ENCODE assay signal across 23 cellular contexts in the genomic region with DNA sequence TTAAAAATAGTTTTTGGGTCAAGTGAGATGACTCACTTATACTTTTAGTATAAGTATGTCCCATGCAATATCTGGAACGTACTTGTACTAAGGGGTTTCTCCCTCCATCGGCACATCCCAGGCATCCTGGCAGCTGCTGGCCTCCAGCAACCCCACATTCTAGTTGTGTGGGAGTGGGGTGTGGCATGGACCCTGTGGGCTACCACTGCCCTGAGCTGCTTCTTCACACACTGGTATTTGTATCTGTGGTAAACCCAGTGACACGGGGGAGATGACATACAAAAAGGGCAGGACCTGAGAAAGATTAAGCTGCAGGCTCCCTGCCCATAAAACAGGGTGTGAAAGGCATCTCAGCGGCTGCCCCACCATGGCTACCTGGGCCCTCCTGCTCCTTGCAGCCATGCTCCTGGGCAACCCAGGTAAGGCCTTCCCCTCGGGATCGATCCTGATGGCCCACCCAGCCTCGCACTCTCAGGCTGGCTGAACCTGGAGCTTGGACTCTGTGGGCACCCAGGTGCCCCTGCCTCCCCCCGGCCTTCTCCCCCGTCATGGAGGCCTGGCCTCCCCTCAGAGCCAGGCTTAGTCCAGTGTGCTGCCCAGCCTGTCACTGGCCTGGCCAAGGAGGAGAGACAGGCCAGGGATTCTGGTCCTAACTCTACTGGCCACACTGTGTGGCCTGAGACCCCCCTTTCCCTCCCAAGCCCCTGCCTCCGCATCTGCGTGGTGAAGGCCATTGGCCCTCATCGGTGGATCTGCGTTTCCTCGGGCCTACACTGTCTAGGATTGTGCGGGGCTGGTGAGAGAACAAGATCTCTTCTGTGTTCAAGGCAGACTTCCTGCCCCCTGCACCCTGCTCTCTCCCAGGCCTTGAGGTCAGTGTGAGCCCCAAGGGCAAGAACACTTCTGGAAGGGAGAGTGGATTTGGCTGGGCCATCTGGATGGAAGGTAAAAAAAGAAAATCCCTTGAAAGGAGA. TPM values are rescaled to one million over a fixed set of nuclear protein-coding genes. Genes with fewer than 3 reads are reported as not detected.
DNase-seq lines count a peak whose midpoint lies in the region; ATAC-seq and TF ChIP-seq lines count a peak whose summit lies in the region.
"Had no signal": no experiment of that assay in that cellular context is flagged by ENCODE, and none has a peak within 500 bp of the region (broad histone marks: within the 10 kb centered on the region; RNA-seq: fewer than 3 reads in every experiment).

A gene (plus strand): TSS at position 307 of the 974 bp plus-strand sequence. CDS start 61 bp downstream, at position 368.

- no peaks in the 10 kb centered on the region for H3K36me3 Mint-ChIP-seq in activated naive CD4-positive, alpha-beta T cell treated with anti-CD3 and anti-CD28 coated beads, Interleukin-2, amount 50 U/mL, for 72 hours
- no peaks in the 10 kb centered on the region for H3K36me3 Mint-ChIP-seq in stimulated activated naive CD8-positive, alpha-beta T cell treated with anti-CD3 and anti-CD28 coated beads, Interleukin-15, Interleukin-2, amounts not matched to agents 100 ng/mL and 50 ng/mL, for 24 hours (ENCODE audit: low read depth)
- H3K36me3 Mint-ChIP-seq: activated naive CD8-positive, alpha-beta T cell had no signal

- peak in 1 of 2 donors; percentile 48 for DNase-seq in activated naive CD4-positive, alpha-beta T cell treated with anti-CD3 and anti-CD28 coated beads, Interleukin-2, amount 50 U/mL, for 72 hours (ENCODE audit: low spot score in 2 of 2)
- no peak for DNase-seq in activated naive CD4-positive, alpha-beta T cell (lab: John Stamatoyannopoulos, UW)
- DNase-seq in WERI-Rb-1 (no peak), mesenteric fat pad (ENCODE audit: low spot score) (peak; percentile 55), kidney tubule cell (ENCODE audit: low spot score) (no peak), mucosa of gallbladder (ENCODE audit: low spot score) (no peak)
- DNase-seq: activated CD4-positive, alpha-beta T cell treated with anti-CD3 and anti-CD28 coated beads for 48 hours; endodermal cell; NCI-H2029 treated with DMSO at 0.1 percent for 48 hours; NCI-H524; occipital lobe; stimulated activated naive CD4-positive, alpha-beta T cell had no signal

- TF ChIP-seq CTCF in WERI-Rb-1 (IDR thresholded peaks at IDR 0.05; ENCODE audit: low read depth, low read length): no peak

- H3K4me3 Mint-ChIP-seq in stimulated activated naive CD8-positive, alpha-beta T cell treated with anti-CD3 and anti-CD28 coated beads, Interleukin-15, Interleukin-2, amounts not matched to agents 100 ng/mL and 50 ng/mL, for 24 hours: peak within 1 kb of the TSS; percentile 25
- H3K4me3 Mint-ChIP-seq: activated naive CD8-positive, alpha-beta T cell; endodermal cell had no signal

- H3K4me1 Mint-ChIP-seq in stimulated activated naive CD8-positive, alpha-beta T cell treated with anti-CD3 and anti-CD28 coated beads, Interleukin-15, Interleukin-2, amounts not matched to agents 100 ng/mL and 50 ng/mL, for 24 hours (ENCODE audit: low read depth): peaks cover 24% of the 10 kb centered on the region

- no peak within 1 kb of the TSS for H3K4me3 ChIP-seq in WERI-Rb-1 (ENCODE audit: low read depth, low read length)
- H3K4me3 ChIP-seq: vagina had no signal

- ATAC-seq in activated naive CD4-positive, alpha-beta T cell treated with anti-CD3 and anti-CD28 coated beads, Interleukin-2, amount 50 U/mL, for 72 hours: peak in 1 of 2 donors; percentile 34
- ATAC-seq in HG03469 (IDR thresholded peaks at IDR 0.05; ENCODE audit: unreplicated experiment): no peak
- ATAC-seq: Panc1 had no signal

- H3K27ac Mint-ChIP-seq in activated naive CD4-positive, alpha-beta T cell treated with anti-CD3 and anti-CD28 coated beads, Interleukin-2, amount 50 U/mL, for 72 hours: peak within 1 kb of the TSS in 1 of 2 donors; percentile 39
- H3K27ac Mint-ChIP-seq in stimulated activated naive CD8-positive, alpha-beta T cell treated with anti-CD3 and anti-CD28 coated beads, Interleukin-15, Interleukin-2, amounts not matched to agents 100 ng/mL and 50 ng/mL, for 24 hours: peak within 1 kb of the TSS; percentile 49
- H3K27ac Mint-ChIP-seq: activated naive CD8-positive, alpha-beta T cell had no signal

- peaks cover 4% of the 10 kb centered on the region for H3K27me3 Mint-ChIP-seq in stimulated activated naive CD8-positive, alpha-beta T cell treated with anti-CD3 and anti-CD28 coated beads, Interleukin-15, Interleukin-2, amounts not matched to agents 100 ng/mL and 50 ng/mL, for 24 hours
- H3K27me3 Mint-ChIP-seq: activated naive CD8-positive, alpha-beta T cell had no signal

- H3K9me3 ChIP-seq in WERI-Rb-1 (ENCODE audit: severe bottlenecking): no peaks in the 10 kb centered on the region
- H3K9me3 ChIP-seq: vagina had no signal

- no peaks in the 10 kb centered on the region for H3K9me3 Mint-ChIP-seq in activated naive CD4-positive, alpha-beta T cell treated with anti-CD3 and anti-CD28 coated beads, Interleukin-2, amount 50 U/mL, for 72 hours
- no peaks in the 10 kb centered on the region for H3K9me3 Mint-ChIP-seq in stimulated activated naive CD8-positive, alpha-beta T cell treated with anti-CD3 and anti-CD28 coated beads, Interleukin-15, Interleukin-2, amounts not matched to agents 100 ng/mL and 50 ng/mL, for 24 hours
- H3K9me3 Mint-ChIP-seq: endodermal cell had no signal

- H3K27ac ChIP-seq in WERI-Rb-1: peak within 1 kb of the TSS; percentile 12; the same call in 1 of the 2 replicates
- H3K27ac ChIP-seq: vagina had no signal

- no peaks in the 10 kb centered on the region for H3K27me3 ChIP-seq in WERI-Rb-1 (ENCODE audit: insufficient read depth, low read depth, severe bottlenecking)
- H3K27me3 ChIP-seq: vagina had no signal

- H3K36me3 ChIP-seq in WERI-Rb-1: no peaks in the 10 kb centered on the region
- H3K36me3 ChIP-seq: vagina had no signal

RNA-seq across cellular contexts. Expression of the gene that starts here (rescaled TPM):
- total RNA-seq in activated naive CD4-positive, alpha-beta T cell treated with anti-CD3 and anti-CD28 coated beads, Interleukin-2, amount 50 U/mL, for 72 hours: 10 to 100 TPM; 24.0 to 31.8 TPM
- total RNA-seq in mesenteric fat pad: 3.7 TPM
- 0.95 TPM for total RNA-seq in mucosa of gallbladder
- total RNA-seq: bronchial epithelial cell, endodermal cell, fibroblast of villous mesenchyme, HT1080, lung microvascular endothelial cell, M059J, occipital lobe, skeletal muscle tissue had no signal
